31 cellular contexts compared by ENCODE assay signal in the genomic region with DNA sequence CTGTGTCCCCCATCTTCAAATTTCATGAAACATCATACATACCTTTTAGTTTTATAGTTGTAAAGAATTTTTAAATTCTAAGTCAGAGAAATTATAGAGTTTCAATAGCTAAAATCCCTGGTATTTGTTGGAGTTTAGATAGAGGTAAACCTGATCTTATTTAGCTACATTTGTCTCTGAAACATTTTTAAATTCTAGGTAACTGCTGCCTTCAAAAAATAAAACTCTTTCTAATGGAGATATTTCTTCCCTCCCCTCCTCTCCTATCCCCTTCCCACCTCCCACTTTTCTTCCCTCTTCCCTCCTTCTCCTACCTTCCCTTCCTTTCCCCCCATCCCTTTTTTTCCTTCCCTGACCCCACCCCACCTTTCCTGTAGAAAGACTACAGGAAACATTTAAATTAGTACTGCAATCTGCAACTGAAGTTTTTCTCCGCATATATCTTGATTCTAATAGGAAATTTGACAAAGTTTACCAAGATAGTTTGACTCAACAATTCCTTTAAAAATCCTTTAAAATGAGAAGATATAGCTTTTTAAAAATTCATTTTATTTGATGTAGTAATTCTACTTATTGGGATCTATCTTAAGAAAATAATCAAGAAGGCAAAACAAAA. TPM values are rescaled to one million over a fixed set of nuclear protein-coding genes. Genes with fewer than 3 reads are reported as not detected.
"Had no signal": no experiment of that assay in that cellular context is flagged by ENCODE, and none has a peak within 500 bp of the region (broad histone marks: within the 10 kb centered on the region; RNA-seq: fewer than 3 reads in every experiment).

No MANE protein-coding gene starts in this region.

- H3K27ac Mint-ChIP-seq: dendritic cell treated with granulocyte-macrophage colony-stimulating factor and Interleukin-4, amounts not matched to agents 40 ng/mL and 50 ng/mL, for 4 days; effector memory CD8-positive, alpha-beta T cell; endodermal cell had no signal

- FAIRE-seq: colon, endometrium had no signal

- ATAC-seq: effector memory CD8-positive, alpha-beta T cell; esophagus mucosa; foreskin keratinocyte; gastrocnemius medialis; gastroesophageal sphincter; heart left ventricle; heart right ventricle had no signal

- H3K4me1 ChIP-seq: colonic mucosa had no signal

- H3K27ac ChIP-seq: colonic mucosa, coronary artery, dorsolateral prefrontal cortex, epithelial cell of prostate, esophagus muscularis mucosa, esophagus squamous epithelium, foreskin keratinocyte, gastrocnemius medialis, gastroesophageal sphincter, heart left ventricle, heart right ventricle had no signal

- H3K4me3 Mint-ChIP-seq: dendritic cell treated with granulocyte-macrophage colony-stimulating factor and Interleukin-4, amounts not matched to agents 40 ng/mL and 50 ng/mL, for 4 days; effector memory CD8-positive, alpha-beta T cell; endodermal cell had no signal

- H3K4me3 ChIP-seq: colonic mucosa, coronary artery, dorsolateral prefrontal cortex, gastrocnemius medialis, gastroesophageal sphincter, heart left ventricle, heart right ventricle had no signal

- H3K36me3 ChIP-seq: colonic mucosa, esophagus muscularis mucosa, esophagus squamous epithelium, gastrocnemius medialis, gastroesophageal sphincter, heart left ventricle, heart right ventricle had no signal

- H3K9me3 Mint-ChIP-seq: dendritic cell treated with granulocyte-macrophage colony-stimulating factor and Interleukin-4, amounts not matched to agents 40 ng/mL and 50 ng/mL, for 4 days; effector memory CD8-positive, alpha-beta T cell; endodermal cell had no signal

- DNase-seq: colonic mucosa; cortex of kidney; dermis blood vessel endothelial cell; dorsolateral prefrontal cortex; effector CD4-positive, alpha-beta T cell; effector CD8-positive, alpha-beta T cell; effector memory CD4-positive, alpha-beta T cell; effector memory CD8-positive, alpha-beta T cell; endodermal cell; erythroblast; esophagus squamous epithelium; foreskin fibroblast; foreskin keratinocyte; gastrocnemius medialis; glutamatergic neuron; head of caudate nucleus; heart left ventricle; heart right ventricle had no signal

- H3K9me3 ChIP-seq: colonic mucosa, esophagus muscularis mucosa, esophagus squamous epithelium, gastrocnemius medialis, gastroesophageal sphincter, heart left ventricle, heart right ventricle had no signal

RNA-seq across cellular contexts. Expression of gene TACR1, which starts 4.1 kb away (rescaled TPM):
- total RNA-seq: dermis blood vessel endothelial cell, dermis microvascular lymphatic vessel endothelial cell, endothelial cell of umbilical vein, epithelial cell of proximal tubule, fibroblast of villous mesenchyme, foreskin keratinocyte, glomerular endothelial cell had no signal
- polyA plus RNA-seq: endothelial cell of umbilical vein, foreskin keratinocyte had no signal
